1 cellular context compared by ENCODE assay signal in genomic region chr17:7501729-7502128, GRCh38.
TF ChIP-seq lines count a peak whose summit lies in the region.

No MANE protein-coding gene starts in this region.

TF ChIP-seq in K562, 482 proteins besides CTCF, POLR2A, EP300 and RAD21:
- TF ChIP-seq PREB (CRISPR knock-in tag; IDR thresholded peaks at IDR 0.05), result no peak
- no peak for TF ChIP-seq ZNF408 (CRISPR knock-in tag; IDR thresholded peaks at IDR 0.05; ENCODE audit: low read depth)
- TF ChIP-seq EP400 (IDR thresholded peaks at IDR 0.05), result no peak
- no peak for TF ChIP-seq MYNN (IDR thresholded peaks at IDR 0.05)
- no peak for TF ChIP-seq MYNN (CRISPR knock-in tag; IDR thresholded peaks at IDR 0.05)
- TF ChIP-seq USF2 (CRISPR knock-in tag; IDR thresholded peaks at IDR 0.05), result no peak
- TF ChIP-seq ZNF197 (CRISPR knock-in tag; IDR thresholded peaks at IDR 0.05; ENCODE audit: low read depth), result no peak
- TF ChIP-seq TBL1XR1 (IDR thresholded peaks at IDR 0.05; ENCODE audit: low read length in 2 of 2), result no peak
- no peak for TF ChIP-seq ZNF589 (CRISPR knock-in tag; IDR thresholded peaks at IDR 0.05; ENCODE audit: low read depth)
